Comparison of ENCODE assay signal across 23 cellular contexts in the genomic region with DNA sequence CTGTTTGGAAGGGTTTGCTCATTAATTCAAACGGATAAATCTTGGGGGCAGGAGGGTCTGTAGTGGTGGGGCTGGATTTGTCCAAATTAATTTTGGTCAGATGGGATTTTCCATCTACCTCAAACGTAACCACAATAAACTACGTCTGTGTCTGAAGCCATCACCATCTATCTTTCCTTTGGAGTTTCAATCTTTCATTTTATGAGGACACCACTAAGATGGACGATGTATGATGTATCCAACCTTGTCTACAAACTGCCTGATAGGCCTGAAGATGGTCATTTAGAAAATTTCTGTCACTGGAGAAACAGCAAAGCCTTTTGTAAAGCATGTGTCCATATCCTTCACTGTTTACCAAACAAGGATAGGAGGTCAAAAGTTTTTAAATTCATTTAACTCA.
"Had no signal": no experiment of that assay in that cellular context is flagged by ENCODE, and none has a peak within 500 bp of the region (broad histone marks: within the 10 kb centered on the region; RNA-seq: fewer than 3 reads in every experiment).

No MANE protein-coding gene starts in this region.

- H3K36me3 Mint-ChIP-seq: naive B cell; natural killer cell treated with Interleukin-12 subunit alpha and Interleukin-12 subunit beta and Interleukin-15 and Interleukin-18, amount 100 ng/mL, for 72 hours; stimulated activated effector memory CD8-positive, alpha-beta T cell treated with anti-CD3 and anti-CD28 coated beads, Interleukin-12 subunit alpha, Interleukin-12 subunit beta, amount 100 ng/mL, for 72 hours; type B pancreatic cell had no signal

- H3K27me3 ChIP-seq: gastrocnemius medialis, hepatocyte, neutrophil, stomach, thyroid gland had no signal

- H3K27ac Mint-ChIP-seq: dendritic cell treated with granulocyte-macrophage colony-stimulating factor and Interleukin-4, amounts not matched to agents 40 ng/mL and 50 ng/mL, for 4 days; endodermal cell; natural killer cell treated with Interleukin-12 subunit alpha and Interleukin-12 subunit beta and Interleukin-15 and Interleukin-18, amount 100 ng/mL, for 72 hours; stimulated activated effector memory CD8-positive, alpha-beta T cell treated with anti-CD3 and anti-CD28 coated beads, Interleukin-12 subunit alpha, Interleukin-12 subunit beta, amount 100 ng/mL, for 72 hours; type B pancreatic cell had no signal

- H3K27me3 Mint-ChIP-seq: dendritic cell treated with granulocyte-macrophage colony-stimulating factor and Interleukin-4, amounts not matched to agents 40 ng/mL and 50 ng/mL, for 4 days; type B pancreatic cell had no signal

- H3K27ac ChIP-seq: gastrocnemius medialis, hepatocyte, neutrophil, parathyroid adenoma, stomach, thyroid gland had no signal

- H3K9me3 ChIP-seq: gastrocnemius medialis, neutrophil, stomach, thyroid gland had no signal

- H2AFZ ChIP-seq: hepatocyte, parathyroid adenoma had no signal

- H3K9ac ChIP-seq: parathyroid adenoma had no signal

- H3K4me3 ChIP-seq: gastrocnemius medialis, hepatocyte, smooth muscle cell, stomach, thyroid gland had no signal

- FAIRE-seq: colon, kidney had no signal

- ATAC-seq: natural killer cell treated with Interleukin-12 subunit alpha and Interleukin-12 subunit beta and Interleukin-15 and Interleukin-18, amount 100 ng/mL, for 72 hours; sciatic nerve; stimulated activated effector memory CD8-positive, alpha-beta T cell treated with anti-CD3 and anti-CD28 coated beads, Interleukin-12 subunit alpha, Interleukin-12 subunit beta, amount 100 ng/mL, for 72 hours had no signal

- H3K4me3 Mint-ChIP-seq: dendritic cell treated with granulocyte-macrophage colony-stimulating factor and Interleukin-4, amounts not matched to agents 40 ng/mL and 50 ng/mL, for 4 days; endodermal cell; naive B cell; natural killer cell treated with Interleukin-12 subunit alpha and Interleukin-12 subunit beta and Interleukin-15 and Interleukin-18, amount 100 ng/mL, for 72 hours; neural crest cell; stimulated activated effector memory CD8-positive, alpha-beta T cell treated with anti-CD3 and anti-CD28 coated beads, Interleukin-12 subunit alpha, Interleukin-12 subunit beta, amount 100 ng/mL, for 72 hours; type B pancreatic cell had no signal

- DNase-seq: effector CD8-positive, alpha-beta T cell; endodermal cell; gastrocnemius medialis; head of caudate nucleus; kidney; naive B cell; stimulated activated CD4-positive, alpha-beta T cell treated with anti-CD3 and anti-CD28 coated beads, Interleukin-12 subunit alpha, Interleukin-12 subunit beta, amount 100 ng/mL, for 4 hours; stimulated activated CD4-positive, alpha-beta T cell treated with anti-CD3 and anti-CD28 coated beads, Interleukin-1b, Interleukin-23, amount 100 ng/mL, for 48 hours; stimulated activated CD4-positive, alpha-beta T cell treated with anti-CD3 and anti-CD28 coated beads, Interleukin-4, amount 100 ng/mL, for 24 hours; stimulated activated naive CD4-positive, alpha-beta T cell treated with Interleukin-2 at 50 U/mL for 16 hours; stomach; thyroid gland had no signal

- H3K4me1 ChIP-seq: gastrocnemius medialis, parathyroid adenoma, thyroid gland had no signal

- H3K4me2 ChIP-seq: hepatocyte, smooth muscle cell had no signal

- H3K9me3 Mint-ChIP-seq: dendritic cell treated with granulocyte-macrophage colony-stimulating factor and Interleukin-4, amounts not matched to agents 40 ng/mL and 50 ng/mL, for 4 days; endodermal cell; naive B cell; natural killer cell treated with Interleukin-12 subunit alpha and Interleukin-12 subunit beta and Interleukin-15 and Interleukin-18, amount 100 ng/mL, for 72 hours; neural crest cell; type B pancreatic cell had no signal

- H3K36me3 ChIP-seq: gastrocnemius medialis, neutrophil, stomach, thyroid gland had no signal

- H3K79me2 ChIP-seq: hepatocyte, parathyroid adenoma had no signal

- H3K4me1 Mint-ChIP-seq: neural crest cell; stimulated activated effector memory CD8-positive, alpha-beta T cell treated with anti-CD3 and anti-CD28 coated beads, Interleukin-12 subunit alpha, Interleukin-12 subunit beta, amount 100 ng/mL, for 72 hours had no signal
